In the genomic region with DNA sequence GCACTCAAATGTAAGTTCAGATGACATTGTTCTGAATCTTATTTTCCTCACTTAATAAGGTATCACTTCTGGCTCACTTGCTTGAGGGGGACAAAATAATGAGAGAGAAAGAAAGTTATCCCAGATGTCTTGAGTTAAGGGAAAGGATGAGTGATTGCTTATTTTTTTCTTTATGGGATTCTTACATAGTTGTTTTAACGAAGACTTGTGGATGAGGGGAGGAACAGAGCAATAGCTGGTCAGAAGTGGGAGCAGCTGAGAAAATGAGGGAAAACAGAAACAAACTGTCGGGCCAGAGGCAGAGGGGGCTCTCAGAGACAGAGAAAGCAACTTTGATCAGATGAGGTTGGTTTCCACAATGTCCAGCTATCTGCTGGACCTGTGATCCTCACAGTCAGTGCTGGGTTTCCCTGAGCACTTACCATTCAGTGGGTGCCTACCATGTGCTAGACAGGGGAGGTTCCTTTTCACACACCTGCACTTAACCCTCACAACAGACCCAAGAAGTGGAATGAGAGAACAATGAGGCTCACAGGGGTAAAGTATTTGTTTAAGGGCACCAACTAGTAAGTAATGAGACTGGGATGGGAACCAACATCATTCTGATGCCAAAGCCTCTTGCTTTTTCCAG, we compare ENCODE assay signal across 13 cellular contexts.
DNase-seq lines count a peak whose midpoint lies in the region; ATAC-seq and TF ChIP-seq lines count a peak whose summit lies in the region.
"Had no signal": no experiment of that assay in that cellular context is flagged by ENCODE, and none has a peak within 500 bp of the region (broad histone marks: within the 10 kb centered on the region; RNA-seq: fewer than 3 reads in every experiment).

No MANE protein-coding gene starts in this region.

- H3K36me3 ChIP-seq in left ventricle myocardium inferior = no peaks in the 10 kb centered on the region
- no peaks in the 10 kb centered on the region for H3K36me3 ChIP-seq in testis (ENCODE audit: low read depth, missing control alignments)

- H3K4me1 Mint-ChIP-seq in nephron = peaks cover 57% of the 10 kb centered on the region
- H3K4me1 Mint-ChIP-seq: B cell had no signal

- no peak for ATAC-seq in Right ventricle myocardium superior (ENCODE audit: poor library complexity)
- no peak for ATAC-seq in HG03280 (IDR thresholded peaks at IDR 0.05; ENCODE audit: unreplicated experiment)

- DNase-seq in left ventricle myocardium inferior (no peak), Right ventricle myocardium superior (no peak), coronary artery (ENCODE audit: low spot score) (no peak), NCI-H187 (lab: John Stamatoyannopoulos, UW) (no peak), NCI-H82 treated with DMSO at 0.1 percent for 48 hours (lab: John Stamatoyannopoulos, UW; ENCODE audit: unreplicated experiment) (no peak), testis (no peak)
- DNase-seq: activated T-cell treated with anti-CD3 and anti-CD28 coated beads, Interleukin-2, amount 50 U/mL, for 1 hour; NCI-H510A treated with DMSO at 0.1 percent for 48 hours; SHP77 treated with DMSO at 0.1 percent for 48 hours had no signal

- peaks cover 10% of the 10 kb centered on the region for H3K36me3 Mint-ChIP-seq in nephron (ENCODE audit: low read depth)

- intact Hi-C loops in left ventricle myocardium inferior (cut with micrococcal nuclease) (no loop called here), Right ventricle myocardium superior (cut with DNase I) (no loop called here), testis (cut with DNase I; ENCODE audit: low total_unique reads) (no loop called here)

- no peak for TF ChIP-seq CTCF in left ventricle myocardium inferior (IDR thresholded peaks at IDR 0.05; ENCODE audit: borderline replicate concordance)
- no peak for TF ChIP-seq CTCF in coronary artery (IDR thresholded peaks at IDR 0.05)
- TF ChIP-seq CTCF in nephron (IDR thresholded peaks at IDR 0.05; ENCODE audit: unreplicated experiment in 3 of 3) = no peak
- no peak for TF ChIP-seq CTCF in testis (IDR thresholded peaks at IDR 0.05)

- 24 to 49% methylated on average over 2 of the region's 2 CpGs for WGBS in testis, 2 donors

- no peaks in the 10 kb centered on the region for H3K27me3 Mint-ChIP-seq in nephron (ENCODE audit: low read depth)
- H3K27me3 Mint-ChIP-seq: B cell had no signal

- H3K4me1 ChIP-seq in left ventricle myocardium inferior (no peaks in the 10 kb centered on the region), testis (peaks cover 7% of the 10 kb centered on the region)

- peak overlapping the region; percentile 93 to 98 (median 93) for H3K27ac Mint-ChIP-seq in nephron
- H3K27ac Mint-ChIP-seq: B cell had no signal

- H3K4me3 ChIP-seq in left ventricle myocardium inferior = no peak overlapping the region
- no peak overlapping the region for H3K4me3 ChIP-seq in coronary artery
- H3K4me3 ChIP-seq in testis = no peak overlapping the region

- no peaks in the 10 kb centered on the region for H3K27me3 ChIP-seq in left ventricle myocardium inferior (ENCODE audit: low read depth)
- no peaks in the 10 kb centered on the region for H3K27me3 ChIP-seq in testis

- H3K4me3 Mint-ChIP-seq in nephron = peak overlapping the region in 2 of 3 experiments; percentile 7 to 37
- H3K4me3 Mint-ChIP-seq: B cell had no signal

- peak overlapping the region; percentile 68 for H3K27ac ChIP-seq in left ventricle myocardium inferior (replicated peaks)
- peak overlapping the region; percentile 9 to 71 for H3K27ac ChIP-seq in coronary artery
- H3K27ac ChIP-seq in testis = peak overlapping the region in 1 of 2 donors; percentile 21
- H3K27ac ChIP-seq: epithelial cell of prostate had no signal

- TF ChIP-seq POLR2A in testis (IDR thresholded peaks at IDR 0.05) = no peak

- H3K9me3 Mint-ChIP-seq in nephron = peaks cover 8% of the 10 kb centered on the region

- H3K9me3 ChIP-seq in left ventricle myocardium inferior (replicated peaks) = peaks cover 1% of the 10 kb centered on the region
- H3K9me3 ChIP-seq in testis = no peaks in the 10 kb centered on the region
